Comparison of ENCODE assay signal across 1 cellular context in the genomic region with DNA sequence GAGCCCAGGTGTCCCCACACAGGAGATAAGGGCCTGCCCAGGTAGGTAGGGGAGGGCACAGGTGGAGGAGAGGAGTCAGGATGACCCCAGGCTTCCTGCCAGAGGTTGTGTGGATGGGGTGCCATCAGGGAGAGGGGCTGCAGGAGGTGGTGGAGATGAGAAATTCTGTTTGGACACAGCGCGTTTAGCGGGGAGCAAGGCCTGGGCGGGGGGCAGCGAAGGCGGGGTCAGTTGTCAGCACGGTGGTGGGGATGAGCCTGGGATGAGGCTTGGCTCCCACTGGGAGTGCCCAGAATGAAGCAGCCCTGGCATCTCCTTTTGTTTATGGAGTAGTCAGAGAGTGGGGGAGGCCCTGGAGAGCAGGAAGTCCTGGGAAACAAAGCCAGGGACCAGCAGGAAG.
TF ChIP-seq lines count a peak whose summit lies in the region.

No MANE protein-coding gene starts in this region.

TF ChIP-seq in H1, 55 proteins besides CTCF, POLR2A, EP300 and RAD21:
- TF ChIP-seq, protein P1, sequence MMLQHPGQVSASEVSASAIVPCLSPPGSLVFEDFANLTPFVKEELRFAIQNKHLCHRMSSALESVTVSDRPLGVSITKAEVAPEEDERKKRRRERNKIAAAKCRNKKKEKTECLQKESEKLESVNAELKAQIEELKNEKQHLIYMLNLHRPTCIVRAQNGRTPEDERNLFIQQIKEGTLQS (IDR thresholded peaks at IDR 0.05; ENCODE audit: insufficient read depth, low read depth, low read length), result no peak
- no peak for TF ChIP-seq TEAD4 (IDR thresholded peaks at IDR 0.05; ENCODE audit: low read depth, low read length)
- no peak for TF ChIP-seq POU5F1 (IDR thresholded peaks at IDR 0.05; ENCODE audit: low read depth, low read length)
